In the genomic region with DNA sequence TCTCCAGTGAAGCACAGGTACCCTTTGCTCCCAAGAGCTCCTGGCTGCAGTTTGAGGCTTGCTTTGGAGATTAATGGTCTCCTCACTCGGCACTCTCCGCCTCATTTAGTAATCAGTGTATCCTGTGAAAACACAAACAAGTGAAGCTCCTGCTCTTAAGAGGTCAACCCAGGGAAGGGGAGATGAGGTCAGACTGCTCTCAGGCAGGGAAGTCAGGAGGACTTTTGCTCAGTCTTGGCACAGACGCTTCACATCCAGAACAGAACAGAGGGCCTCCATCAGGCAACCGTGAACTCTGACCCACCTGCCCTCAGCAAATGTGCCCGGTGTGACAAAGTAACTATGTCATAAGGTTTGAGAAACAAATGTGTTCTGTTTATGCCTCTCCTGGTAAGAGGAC, we compare ENCODE assay signal across 2 cellular contexts.
TF ChIP-seq lines count a peak whose summit lies in the region.

No MANE protein-coding gene starts in this region.

TF ChIP-seq in liver, 16 proteins besides CTCF, POLR2A, EP300 and RAD21 (continued from another document):
- TF ChIP-seq HNF4A (conservative IDR thresholded peaks at IDR 0.05) = peak; percentile 57 to 65
- no peak for TF ChIP-seq GABPA (IDR thresholded peaks at IDR 0.05 in 1 of 2, conservative IDR thresholded peaks at IDR 0.05 in 1 of 2)

TF ChIP-seq in HepG2, 621 proteins besides CTCF, POLR2A, EP300 and RAD21 (continued from another document):
- no peak for TF ChIP-seq PAX8 (CRISPR knock-in tag; IDR thresholded peaks at IDR 0.05; ENCODE audit: borderline replicate concordance)
- TF ChIP-seq ARID2 (CRISPR knock-in tag; IDR thresholded peaks at IDR 0.05; ENCODE audit: borderline replicate concordance) = no peak
